In the genomic region with DNA sequence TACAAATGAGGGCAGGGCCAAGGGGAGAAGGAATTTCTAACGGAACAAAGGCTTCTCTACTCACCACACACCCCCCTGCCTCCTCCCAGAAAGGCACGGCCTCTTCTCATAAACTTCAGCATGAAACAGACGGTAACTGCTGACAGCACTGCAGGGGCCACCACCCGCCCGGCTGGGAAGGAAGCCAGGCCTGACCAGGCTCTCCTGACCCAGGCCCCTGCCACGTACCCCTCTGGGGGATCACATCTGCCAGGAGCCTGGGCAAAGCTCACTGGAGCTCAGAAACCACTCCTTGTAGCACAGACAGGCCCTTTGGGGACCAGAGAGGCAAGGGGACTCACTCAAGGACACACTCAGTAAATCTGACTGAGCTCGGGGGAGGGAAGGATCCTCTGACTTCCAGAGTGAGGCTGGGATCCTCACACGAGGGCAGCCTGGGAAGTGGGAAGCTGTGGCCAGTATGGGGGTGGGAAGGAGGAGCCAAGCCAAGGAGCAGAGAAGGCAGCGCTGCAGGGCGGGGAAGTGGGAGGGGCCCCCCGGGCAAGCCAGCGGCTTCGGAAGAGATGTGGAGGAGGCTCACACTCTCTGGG, we compare ENCODE assay signal across 9 cellular contexts. TPM values are rescaled to one million over a fixed set of nuclear protein-coding genes. Genes with fewer than 3 reads are reported as not detected.
DNase-seq lines count a peak whose midpoint lies in the region; ATAC-seq and TF ChIP-seq lines count a peak whose summit lies in the region.
"Had no signal": no experiment of that assay in that cellular context is flagged by ENCODE, and none has a peak within 500 bp of the region (broad histone marks: within the 10 kb centered on the region; RNA-seq: fewer than 3 reads in every experiment).

No MANE protein-coding gene starts in this region.

- intact Hi-C loops in CD14-positive monocyte (cut with micrococcal nuclease) (no loop called here), upper lobe of right lung (cut with DNase I) (no loop called here)

- ATAC-seq in upper lobe of right lung (peak; percentile 86), GM21717 (IDR thresholded peaks at IDR 0.05; ENCODE audit: unreplicated experiment) (no peak)

- DNase-seq in CD14-positive monocyte (ENCODE audit: low spot score) (no peak), NCI-H510A treated with DMSO at 0.1 percent for 48 hours (lab: John Stamatoyannopoulos, UW) (peak; percentile 48), endothelial cell (ENCODE audit: low spot score) (peak; percentile 67), upper lobe of right lung (peak; percentile 90), AML-193 (lab: John Stamatoyannopoulos, UW) (no peak), NCI-H1694 treated with DMSO at 0.1 percent for 48 hours (lab: John Stamatoyannopoulos, UW) (no peak)

- TF ChIP-seq CTCF in CD14-positive monocyte (IDR thresholded peaks at IDR 0.05) (no peak), endothelial cell (IDR thresholded peaks at IDR 0.05; ENCODE audit: unreplicated experiment) (no peak), upper lobe of right lung (IDR thresholded peaks at IDR 0.05) (no peak)

- no peaks in the 10 kb centered on the region for H3K27me3 ChIP-seq in upper lobe of right lung

- WGBS in mesodermal cell (ENCODE audit: insufficient coverage in 2 of 2), 2 experiments, result 4 to 16% methylated on average over 9 to 11 of the region's 13 CpGs

- H3K36me3 Mint-ChIP-seq in CD14-positive monocyte (peaks cover 34 to 36% of the 10 kb centered on the region in 2 donors), endothelial cell (ENCODE audit: low read depth, unreplicated experiment) (peaks cover 31% of the 10 kb centered on the region)
- H3K36me3 Mint-ChIP-seq: activated naive CD8-positive, alpha-beta T cell had no signal

- H3K27ac Mint-ChIP-seq in CD14-positive monocyte, result peak overlapping the region in 5 of 7 donors; percentile 3 to 78 (median 70)
- H3K27ac Mint-ChIP-seq in endothelial cell (ENCODE audit: unreplicated experiment), result peak overlapping the region; percentile 85
- H3K27ac Mint-ChIP-seq: activated naive CD8-positive, alpha-beta T cell had no signal

- peaks cover 13% of the 10 kb centered on the region for H3K36me3 ChIP-seq in mesodermal cell (ENCODE audit: control insufficient read depth, insufficient read depth, low read length)
- H3K36me3 ChIP-seq in upper lobe of right lung, result no peaks in the 10 kb centered on the region

- H3K27me3 Mint-ChIP-seq in CD14-positive monocyte (ENCODE audit: low read depth in 3 of 3) (peaks cover 7 to 10% (median 10%) of the 10 kb centered on the region in 3 donors), endothelial cell (ENCODE audit: unreplicated experiment) (peaks cover 17% of the 10 kb centered on the region)
- H3K27me3 Mint-ChIP-seq: activated naive CD8-positive, alpha-beta T cell had no signal

- no peak overlapping the region for H3K4me3 ChIP-seq in mesodermal cell (ENCODE audit: extremely low read depth, insufficient read depth, low read length, poor library complexity, severe bottlenecking)
- H3K4me3 ChIP-seq in upper lobe of right lung, result no peak overlapping the region

- H3K9me3 Mint-ChIP-seq in CD14-positive monocyte (peaks cover 0 to 4% (median 0%) of the 10 kb centered on the region in 7 donors), endothelial cell (ENCODE audit: unreplicated experiment) (no peaks in the 10 kb centered on the region)

- H3K4me3 Mint-ChIP-seq in CD14-positive monocyte (peak overlapping the region in 1 of 2 donors; percentile 88), endothelial cell (ENCODE audit: unreplicated experiment) (peak overlapping the region; percentile 47)
- H3K4me3 Mint-ChIP-seq: activated naive CD8-positive, alpha-beta T cell had no signal

- H3K9me3 ChIP-seq in mesodermal cell (ENCODE audit: control insufficient read depth, low read length) (no peaks in the 10 kb centered on the region), upper lobe of right lung (no peaks in the 10 kb centered on the region)

- H3K4me1 Mint-ChIP-seq in CD14-positive monocyte (peaks cover 58% of the 10 kb centered on the region), endothelial cell (ENCODE audit: unreplicated experiment) (peaks cover 66% of the 10 kb centered on the region)

- H3K27ac ChIP-seq in mesodermal cell (ENCODE audit: low read depth, low read length, severe bottlenecking), result peak overlapping the region; percentile 100
- peak overlapping the region; percentile 91 for H3K27ac ChIP-seq in upper lobe of right lung

- H3K4me1 ChIP-seq in mesodermal cell (ENCODE audit: control insufficient read depth, insufficient read depth, low read length, poor library complexity, severe bottlenecking), result peaks cover 70% of the 10 kb centered on the region
- peaks cover 79% of the 10 kb centered on the region for H3K4me1 ChIP-seq in upper lobe of right lung

RNA-seq across cellular contexts. Expression of a gene that starts 46.1 kb away (rescaled TPM):
- polyA plus RNA-seq in CD14-positive monocyte, result 1 to 10 TPM; 4.0 to 5.0 TPM
- total RNA-seq in endothelial cell (ENCODE audit: unreplicated experiment) (60.0 TPM), upper lobe of right lung (32.4 TPM)
- polyA plus RNA-seq in mesodermal cell (2013, experiment 1 of 2), result 43.7 TPM
- polyA plus RNA-seq in mesodermal cell (2013, experiment 2 of 2), result 41.4 TPM

RNA-seq across cellular contexts. Expression of a gene that starts 52.1 kb away (rescaled TPM):
- polyA plus RNA-seq in CD14-positive monocyte, result 10 to 100 TPM; 36.6 to 52.3 TPM
- total RNA-seq in endothelial cell (ENCODE audit: unreplicated experiment) (21.9 TPM), upper lobe of right lung (30.7 TPM)
- polyA plus RNA-seq in mesodermal cell (2013, experiment 1 of 2), result 47.9 TPM
- polyA plus RNA-seq in mesodermal cell (2013, experiment 2 of 2), result 38.5 TPM

Comparison
In these comparisons a context has a peak if more than half of its experiments do, and no peak if none do; other contexts are left out.
1. DNase-seq: peak in NCI-H510A treated with DMSO at 0.1 percent for 48 hours (single experiment), endothelial cell (single experiment) and upper lobe of right lung (single experiment); none in CD14-positive monocyte (single experiment), AML-193 (0 of 2) and NCI-H1694 treated with DMSO at 0.1 percent for 48 hours (single experiment).